ENCODE assay signal across 8 cellular contexts in genomic region chr6:36120539-36120938, GRCh38. TPM values are rescaled to one million over a fixed set of nuclear protein-coding genes. Genes with fewer than 3 reads are reported as not detected.
DNase-seq lines count a peak whose midpoint lies in the region; ATAC-seq and TF ChIP-seq lines count a peak whose summit lies in the region.

No MANE protein-coding gene starts in this region.

- DNase-seq in NOMO-1 (lab: John Stamatoyannopoulos, UW; ENCODE audit: unreplicated experiment in 2 of 2) (peak; percentile 58 to 76), activated T-helper 1 cell treated with Interleukin-2 at 50 U/mL for 16 hours (ENCODE audit: low read depth) (peak; percentile 57), natural killer cell (peak; percentile 65), BE2C (no peak), ACHN (no peak)

- peaks cover 25% of the 10 kb centered on the region for H3F3A ChIP-seq in DOHH2 (ENCODE audit: control insufficient read depth, insufficient read depth)

- H3K4me3 Mint-ChIP-seq in natural killer cell, result peak overlapping the region; percentile 89

- H3K9me3 Mint-ChIP-seq in natural killer cell, result no peaks in the 10 kb centered on the region

- H3K4me3 ChIP-seq in DOHH2 (ENCODE audit: low read length) (peak overlapping the region; percentile 77), gastroesophageal sphincter (no peak overlapping the region), BE2C (ENCODE audit: low read depth, low read length) (no peak overlapping the region)

- H3K36me3 Mint-ChIP-seq in natural killer cell, result no peaks in the 10 kb centered on the region

- peak; percentile 36 to 71 (median 39) for ATAC-seq in natural killer cell
- no peak for ATAC-seq in gastroesophageal sphincter
- no peak for ATAC-seq in GM19463 (IDR thresholded peaks at IDR 0.05; ENCODE audit: unreplicated experiment)

- WGBS in gastroesophageal sphincter (ENCODE audit: low coverage in 1 of 2), 2 donors, result 32 to 45% methylated on average over 3 to 9 of the region's 10 CpGs

- H3K36me3 ChIP-seq in DOHH2 (ENCODE audit: control insufficient read depth, low read length) (no peaks in the 10 kb centered on the region), gastroesophageal sphincter (peaks cover 0 to 18% of the 10 kb centered on the region in 2 donors), BE2C (no peaks in the 10 kb centered on the region)

- no peaks in the 10 kb centered on the region for H3K79me2 ChIP-seq in DOHH2 (ENCODE audit: control insufficient read depth, low read length)

- H3K27ac ChIP-seq in DOHH2 (ENCODE audit: low read depth, low read length), result peak overlapping the region; percentile 89
- no peak overlapping the region for H3K27ac ChIP-seq in gastroesophageal sphincter

- H3K4me1 ChIP-seq in DOHH2 (ENCODE audit: control insufficient read depth, low read length), result peaks cover 87% of the 10 kb centered on the region
- peaks cover 0 to 20% (median 5%) of the 10 kb centered on the region in 3 donors for H3K4me1 ChIP-seq in gastroesophageal sphincter
- peaks cover 4% of the 10 kb centered on the region for H3K4me1 ChIP-seq in BE2C

- TF ChIP-seq EP300 in gastroesophageal sphincter (IDR thresholded peaks at IDR 0.05), result no peak

- H3K9me2 ChIP-seq in DOHH2 (replicated peaks; ENCODE audit: control insufficient read depth, low read length), result no peaks in the 10 kb centered on the region

- peaks cover 79 to 92% of the 10 kb centered on the region in 2 donors for H3K4me1 Mint-ChIP-seq in natural killer cell

- H3K9me3 ChIP-seq in DOHH2 (ENCODE audit: control insufficient read depth, insufficient read depth, low read length) (no peaks in the 10 kb centered on the region), gastroesophageal sphincter (no peaks in the 10 kb centered on the region), BE2C (no peaks in the 10 kb centered on the region)

- in situ Hi-C loops in ACHN (cut with HindIII; ENCODE audit: low pct_ligation_motif_present, low pct_unique_long_range_greater_than_20kb, low sequenced_read_pairs), result no loop called here

- TF ChIP-seq POLR2A in gastroesophageal sphincter (IDR thresholded peaks at IDR 0.05), result no peak

- no peaks in the 10 kb centered on the region for H3K27me3 Mint-ChIP-seq in natural killer cell (ENCODE audit: low read depth in 2 of 2)

- intact Hi-C loops in natural killer cell (cut with micrococcal nuclease), result loop anchor here (5.0 kb wide), 1 partner anchor 242 kb away; no protein-coding TSS in a partner anchor

- peak overlapping the region; percentile 100 for H3K27ac Mint-ChIP-seq in natural killer cell

- no peaks in the 10 kb centered on the region for H4K20me1 ChIP-seq in DOHH2 (ENCODE audit: control insufficient read depth, insufficient read depth, low read depth, low read length)

- TF ChIP-seq CTCF in DOHH2 (IDR thresholded peaks at IDR 0.05; ENCODE audit: low read depth, low read length, poor library complexity, severe bottlenecking), result peak; percentile 18
- TF ChIP-seq CTCF in natural killer cell (IDR thresholded peaks at IDR 0.05), result no peak
- no peak for TF ChIP-seq CTCF in gastroesophageal sphincter (IDR thresholded peaks at IDR 0.05)
- TF ChIP-seq CTCF in BE2C (IDR thresholded peaks at IDR 0.05; ENCODE audit: low read depth, low read length), result no peak

- H3K27me3 ChIP-seq in DOHH2 (ENCODE audit: control insufficient read depth, low read length) (no peaks in the 10 kb centered on the region), gastroesophageal sphincter (no peaks in the 10 kb centered on the region), BE2C (no peaks in the 10 kb centered on the region)

- H3K4me2 ChIP-seq in DOHH2 (ENCODE audit: low read length), result peak overlapping the region; percentile 97

RNA-seq across cellular contexts. Expression of gene MAPK13, which starts 9.8 kb away (rescaled TPM):
- total RNA-seq in natural killer cell (10 to 100 TPM; 39.4 to 52.1 (median 49.9) TPM), gastroesophageal sphincter (1 to 10 TPM; 1.4 to 8.4 (median 3.1) TPM)
- 9.0 TPM for polyA plus RNA-seq in BE2C (2012; ENCODE audit: insufficient read depth, insufficient read length, low read depth)

Comparison
In these comparisons a context has a peak if more than half of its experiments do, and no peak if none do; other contexts are left out.
1. DNase-seq: peak in NOMO-1 (2 of 2), activated T-helper 1 cell treated with Interleukin-2 at 50 U/mL for 16 hours (single experiment) and natural killer cell (single experiment); none in BE2C (single experiment) and ACHN (single experiment).
2. ATAC-seq: peak in natural killer cell (3 of 3); none in gastroesophageal sphincter (single experiment) and GM19463 (single experiment).
3. RNA of gene MAPK13, which starts 9.8 kb away (total RNA-seq): 39.4 to 52.1 TPM in natural killer cell; 1.4 to 8.4 TPM in gastroesophageal sphincter; every median in the first group is over 4 times any median in the second.